12 cellular contexts compared by ENCODE assay signal in the genomic region with DNA sequence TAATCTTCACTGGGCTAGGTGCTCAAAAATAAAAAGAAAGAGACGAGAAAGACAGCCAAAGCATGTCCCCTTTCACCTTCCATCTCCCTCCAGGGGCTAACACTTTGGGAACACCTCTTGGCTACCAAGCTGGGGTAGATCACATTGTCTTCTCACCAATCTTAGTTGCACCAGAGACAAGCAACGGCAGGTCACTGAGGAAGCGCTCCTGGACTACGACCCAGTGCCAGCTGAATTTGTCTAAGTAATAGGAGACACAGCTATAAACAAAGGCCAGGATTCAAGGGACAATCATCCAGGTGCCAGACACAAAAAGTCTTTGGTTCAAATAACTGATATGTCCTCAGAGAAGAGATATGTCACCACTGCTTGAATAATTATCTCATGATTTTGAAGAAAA.
DNase-seq lines count a peak whose midpoint lies in the region; ATAC-seq and TF ChIP-seq lines count a peak whose summit lies in the region.
"Had no signal": no experiment of that assay in that cellular context is flagged by ENCODE, and none has a peak within 500 bp of the region (broad histone marks: within the 10 kb centered on the region; RNA-seq: fewer than 3 reads in every experiment).

No MANE protein-coding gene starts in this region.

- TF ChIP-seq CTCF in heart left ventricle (IDR thresholded peaks at IDR 0.05), result no peak
- no peak for TF ChIP-seq CTCF in breast epithelium (IDR thresholded peaks at IDR 0.05)
- TF ChIP-seq CTCF in upper lobe of left lung (IDR thresholded peaks at IDR 0.05), result no peak

- peaks cover 4 to 86% (median 79%) of the 10 kb centered on the region in 12 donors for H3K4me1 ChIP-seq in heart left ventricle
- H3K4me1 ChIP-seq in breast epithelium, result peaks cover 0 to 12% of the 10 kb centered on the region in 2 donors
- peaks cover 44 to 53% of the 10 kb centered on the region in 2 donors for H3K4me1 ChIP-seq in muscle layer of duodenum (ENCODE audit: control insufficient read depth in 1 of 2, insufficient read depth in 2 of 2, low read length in 2 of 2)
- H3K4me1 ChIP-seq in upper lobe of left lung, result peaks cover 65 to 74% (median 72%) of the 10 kb centered on the region in 4 donors

- H3K27ac ChIP-seq in heart left ventricle, result peak overlapping the region in 10 of 12 donors; percentile 10 to 100 (median 98)
- H3K27ac ChIP-seq in breast epithelium, result peak overlapping the region; percentile 31 to 99
- peak overlapping the region; percentile 10 for H3K27ac ChIP-seq in muscle layer of duodenum (ENCODE audit: low read length)
- H3K27ac ChIP-seq in upper lobe of left lung, result peak overlapping the region; percentile 14 to 99 (median 66)

- DNase-seq in heart left ventricle, result no peak
- DNase-seq in left cardiac atrium, result no peak
- DNase-seq in breast epithelium (ENCODE audit: low spot score in 2 of 2), result no peak
- DNase-seq in upper lobe of left lung, result no peak
- DNase-seq in activated T-cell treated with anti-CD3 and anti-CD28 coated beads, Interleukin-2, amount 50 U/mL, for 48 hours, result no peak
- DNase-seq: activated CD4-positive, alpha-beta T cell treated with anti-CD3 and anti-CD28 coated beads, Interleukin-2, amount 10 ng/mL, durations not matched to agents 24 days and 14 days; activated gamma-delta T cell treated with Interleukin-2 at 50 U/mL for 16 hours; DMS53 had no signal

- TF ChIP-seq EP300 in upper lobe of left lung (IDR thresholded peaks at IDR 0.05), result no peak

- 65 to 72% (median 67%) methylated on average over 4 of the region's 4 CpGs for WGBS in heart left ventricle, 4 donors
- 64 to 83% methylated on average over 4 of the region's 4 CpGs for WGBS in upper lobe of left lung, 2 donors

- peaks cover 0 to 71% (median 46%) of the 10 kb centered on the region in 9 donors for H3K36me3 ChIP-seq in heart left ventricle
- no peaks in the 10 kb centered on the region for H3K36me3 ChIP-seq in breast epithelium
- H3K36me3 ChIP-seq in muscle layer of duodenum (ENCODE audit: control insufficient read depth in 1 of 2, insufficient read depth in 2 of 2, low read length in 2 of 2), result peaks cover 6 to 39% of the 10 kb centered on the region in 2 donors
- peaks cover 0 to 37% (median 8%) of the 10 kb centered on the region in 4 donors for H3K36me3 ChIP-seq in upper lobe of left lung

- no peaks in the 10 kb centered on the region for H3K9me3 ChIP-seq in heart left ventricle
- no peaks in the 10 kb centered on the region for H3K9me3 ChIP-seq in breast epithelium
- H3K9me3 ChIP-seq in muscle layer of duodenum (ENCODE audit: control insufficient read depth in 1 of 2, low read length in 2 of 2), result no peaks in the 10 kb centered on the region
- no peaks in the 10 kb centered on the region for H3K9me3 ChIP-seq in upper lobe of left lung

- intact Hi-C loops in heart left ventricle (cut with DNase I), result loop anchor here in 2 of 10 donors (5.0 to 10.0 kb wide), 2 partner anchors 54 to 99 kb away; no protein-coding TSS in a partner anchor
- intact Hi-C loops in left cardiac atrium (cut with DNase I), result no loop called here
- intact Hi-C loops in breast epithelium (cut with DNase I; ENCODE audit: low total_unique reads), result loop anchor here (5.0 kb wide), 1 partner anchor 49 kb away; no protein-coding TSS in a partner anchor

- ATAC-seq in heart left ventricle (no peak), left cardiac atrium (no peak), upper lobe of left lung (ENCODE audit: low FRiP score in 2 of 2) (no peak), GM21576 (IDR thresholded peaks at IDR 0.05; ENCODE audit: unreplicated experiment) (no peak), HG03045 (IDR thresholded peaks at IDR 0.05; ENCODE audit: unreplicated experiment) (no peak)
- ATAC-seq: sciatic nerve had no signal

- H3K27me3 ChIP-seq in heart left ventricle (no peaks in the 10 kb centered on the region), breast epithelium (no peaks in the 10 kb centered on the region), muscle layer of duodenum (ENCODE audit: low read depth, low read length) (no peaks in the 10 kb centered on the region), upper lobe of left lung (no peaks in the 10 kb centered on the region)

- peak overlapping the region in 2 of 12 donors; percentile 34 to 93 for H3K4me3 ChIP-seq in heart left ventricle
- peak overlapping the region in 1 of 3 donors; percentile 96 for H3K4me3 ChIP-seq in breast epithelium
- H3K4me3 ChIP-seq in muscle layer of duodenum (ENCODE audit: low read depth in 1 of 2, low read length in 2 of 2), result no peak overlapping the region
- H3K4me3 ChIP-seq in upper lobe of left lung, result no peak overlapping the region

- TF ChIP-seq POLR2A in heart left ventricle (IDR thresholded peaks at IDR 0.05), result no peak
- TF ChIP-seq POLR2A in breast epithelium (IDR thresholded peaks at IDR 0.05), result no peak
- no peak for TF ChIP-seq POLR2A in upper lobe of left lung (IDR thresholded peaks at IDR 0.05)

Comparison
In these comparisons a context has a peak if more than half of its experiments do, and no peak if none do; other contexts are left out.
1. H3K27ac ChIP-seq: peak in every context shown above with its lines; median percentile 98 in heart left ventricle; 66 in upper lobe of left lung; 65 in breast epithelium; 10 in muscle layer of duodenum.